In genomic region chr6:142856857-142857608, GRCh38 we compare ENCODE assay signal across 10 cellular contexts.
DNase-seq lines count a peak whose midpoint lies in the region; ATAC-seq and TF ChIP-seq lines count a peak whose summit lies in the region.
"Had no signal": no experiment of that assay in that cellular context is flagged by ENCODE, and none has a peak within 500 bp of the region (broad histone marks: within the 10 kb centered on the region; RNA-seq: fewer than 3 reads in every experiment).

No MANE protein-coding gene starts in this region.

- H3K4me3 ChIP-seq in brain microvascular endothelial cell (ENCODE audit: low read depth, low read length), result no peak overlapping the region
- H3K4me3 ChIP-seq: K562 had no signal

- H3K4me1 Mint-ChIP-seq in activated CD4-positive, alpha-beta memory T cell treated with anti-CD3 and anti-CD28 coated beads, Interleukin-2, amount 10 ng/mL, durations not matched to agents 7 days and 5 days, result peaks cover 83% of the 10 kb centered on the region
- H3K4me1 Mint-ChIP-seq in stimulated activated effector memory CD8-positive, alpha-beta T cell treated with anti-CD3 and anti-CD28 coated beads, Interleukin-12 subunit alpha, Interleukin-12 subunit beta, amount 100 ng/mL, for 72 hours, result peaks cover 82% of the 10 kb centered on the region

- peak overlapping the region; percentile 98 for H3K27ac Mint-ChIP-seq in activated CD4-positive, alpha-beta memory T cell treated with anti-CD3 and anti-CD28 coated beads, Interleukin-2, amount 10 ng/mL, durations not matched to agents 7 days and 5 days
- H3K27ac Mint-ChIP-seq in stimulated activated effector memory CD8-positive, alpha-beta T cell treated with anti-CD3 and anti-CD28 coated beads, Interleukin-12 subunit alpha, Interleukin-12 subunit beta, amount 100 ng/mL, for 72 hours, result peak overlapping the region; percentile 60
- H3K27ac Mint-ChIP-seq: dendritic cell treated with granulocyte-macrophage colony-stimulating factor and Interleukin-4, amounts not matched to agents 40 ng/mL and 50 ng/mL, for 4 days had no signal

- peaks cover 21% of the 10 kb centered on the region for H3K36me3 Mint-ChIP-seq in activated CD4-positive, alpha-beta memory T cell treated with anti-CD3 and anti-CD28 coated beads, Interleukin-2, amount 10 ng/mL, durations not matched to agents 7 days and 5 days (ENCODE audit: low read depth)
- H3K36me3 Mint-ChIP-seq in stimulated activated effector memory CD8-positive, alpha-beta T cell treated with anti-CD3 and anti-CD28 coated beads, Interleukin-12 subunit alpha, Interleukin-12 subunit beta, amount 100 ng/mL, for 72 hours, result peaks cover 21% of the 10 kb centered on the region

- CTCF ChIA-PET in activated CD4-positive, alpha-beta memory T cell treated with anti-CD3 and anti-CD28 coated beads, Interleukin-2, amount 10 ng/mL, durations not matched to agents 7 days and 5 days (lab: Charles Lee), result interaction anchor here (0.7 to 6.2 kb wide), 9 partner anchors 9 to 170 kb away, joined by 3 to 32 read pairs (median 5); no protein-coding TSS in a partner anchor

- in situ Hi-C loops in brain microvascular endothelial cell (cut with HindIII; ENCODE audit: low pct_ligation_motif_present, low sequenced_read_pairs), result no loop called here

- TF ChIP-seq CTCF in brain microvascular endothelial cell (IDR thresholded peaks at IDR 0.05; ENCODE audit: low read depth, low read length, missing control alignments), result no peak

- H3K27me3 ChIP-seq in brain microvascular endothelial cell (replicated peaks), result no peaks in the 10 kb centered on the region

- DNase-seq in activated CD4-positive, alpha-beta memory T cell treated with anti-CD3 and anti-CD28 coated beads, Interleukin-2, amount 10 ng/mL, durations not matched to agents 7 days and 5 days, result no peak
- DNase-seq in stimulated activated effector memory CD8-positive, alpha-beta T cell treated with anti-CD3 and anti-CD28 coated beads, Interleukin-12 subunit alpha, Interleukin-12 subunit beta, amount 100 ng/mL, for 72 hours (ENCODE audit: low spot score in 2 of 2), result no peak
- DNase-seq in OCI-M2 (lab: John Stamatoyannopoulos, UW; ENCODE audit: unreplicated experiment), result no peak
- DNase-seq in brain microvascular endothelial cell, result no peak
- no peak for DNase-seq in NCI-H446 (lab: John Stamatoyannopoulos, UW)
- DNase-seq in NCI-H2107 (lab: John Stamatoyannopoulos, UW), result no peak

- H3K36me3 ChIP-seq in brain microvascular endothelial cell (replicated peaks), result no peaks in the 10 kb centered on the region

- H3K9me3 Mint-ChIP-seq in activated CD4-positive, alpha-beta memory T cell treated with anti-CD3 and anti-CD28 coated beads, Interleukin-2, amount 10 ng/mL, durations not matched to agents 7 days and 5 days, result no peaks in the 10 kb centered on the region
- H3K9me3 Mint-ChIP-seq in stimulated activated effector memory CD8-positive, alpha-beta T cell treated with anti-CD3 and anti-CD28 coated beads, Interleukin-12 subunit alpha, Interleukin-12 subunit beta, amount 100 ng/mL, for 72 hours, result no peaks in the 10 kb centered on the region
- H3K9me3 Mint-ChIP-seq: dendritic cell treated with granulocyte-macrophage colony-stimulating factor and Interleukin-4, amounts not matched to agents 40 ng/mL and 50 ng/mL, for 4 days had no signal

- H3K27ac ChIP-seq in brain microvascular endothelial cell, result no peak overlapping the region

- H3K4me3 Mint-ChIP-seq in activated CD4-positive, alpha-beta memory T cell treated with anti-CD3 and anti-CD28 coated beads, Interleukin-2, amount 10 ng/mL, durations not matched to agents 7 days and 5 days, result peak overlapping the region; percentile 69
- peak overlapping the region; percentile 68 for H3K4me3 Mint-ChIP-seq in stimulated activated effector memory CD8-positive, alpha-beta T cell treated with anti-CD3 and anti-CD28 coated beads, Interleukin-12 subunit alpha, Interleukin-12 subunit beta, amount 100 ng/mL, for 72 hours
- H3K4me3 Mint-ChIP-seq: dendritic cell treated with granulocyte-macrophage colony-stimulating factor and Interleukin-4, amounts not matched to agents 40 ng/mL and 50 ng/mL, for 4 days had no signal

- peak; percentile 55 for ATAC-seq in GM19043 (IDR thresholded peaks at IDR 0.05; ENCODE audit: low read depth, unreplicated experiment)
- ATAC-seq in HG02981 (IDR thresholded peaks at IDR 0.05; ENCODE audit: unreplicated experiment), result peak; percentile 62
- ATAC-seq in stimulated activated effector memory CD8-positive, alpha-beta T cell treated with anti-CD3 and anti-CD28 coated beads, Interleukin-12 subunit alpha, Interleukin-12 subunit beta, amount 100 ng/mL, for 72 hours, result peak; percentile 78
- ATAC-seq: K562 had no signal

- POLR2A ChIA-PET in activated CD4-positive, alpha-beta memory T cell treated with anti-CD3 and anti-CD28 coated beads, Interleukin-2, amount 10 ng/mL, durations not matched to agents 7 days and 5 days (lab: Charles Lee), result interaction anchor here (0.6 to 9.3 kb wide), 21 partner anchors 11 to 681 kb away, joined by 3 to 202 read pairs (median 7); no protein-coding TSS in a partner anchor

- no peaks in the 10 kb centered on the region for H3K27me3 Mint-ChIP-seq in activated CD4-positive, alpha-beta memory T cell treated with anti-CD3 and anti-CD28 coated beads, Interleukin-2, amount 10 ng/mL, durations not matched to agents 7 days and 5 days
